In the genomic region with DNA sequence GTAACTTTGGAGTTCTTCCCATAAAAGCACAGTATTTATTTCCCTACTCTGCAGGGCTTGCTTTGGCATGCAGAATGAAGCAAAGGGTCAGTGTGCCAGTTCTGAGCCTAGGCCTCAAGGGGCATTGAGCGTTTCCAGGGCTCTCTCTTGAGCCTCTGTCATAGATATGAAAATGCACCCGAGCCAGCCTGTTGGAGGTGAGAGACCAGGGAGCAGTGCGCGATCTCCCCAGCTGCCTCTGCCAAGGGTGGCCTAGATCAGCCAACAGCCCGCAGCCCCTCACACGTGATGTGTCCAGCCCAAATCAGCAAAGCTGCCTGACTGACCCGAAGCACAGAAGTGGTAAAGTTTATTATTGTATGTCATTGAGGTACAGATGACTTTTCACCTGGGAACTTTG, we compare ENCODE assay signal across 23 cellular contexts.
"Had no signal": no experiment of that assay in that cellular context is flagged by ENCODE, and none has a peak within 500 bp of the region (broad histone marks: within the 10 kb centered on the region; RNA-seq: fewer than 3 reads in every experiment).

No MANE protein-coding gene starts in this region.

- H3K9me3 ChIP-seq: gastrocnemius medialis, pancreas, psoas muscle, testis had no signal

- H3K27ac ChIP-seq: dorsolateral prefrontal cortex, gastrocnemius medialis, pancreas, psoas muscle, testis had no signal

- H3K27me3 ChIP-seq: dorsolateral prefrontal cortex, gastrocnemius medialis, pancreas, testis had no signal

- H3K36me3 ChIP-seq: gastrocnemius medialis, pancreas had no signal

- H3K4me3 ChIP-seq: dorsolateral prefrontal cortex, gastrocnemius medialis, pancreas, psoas muscle, smooth muscle cell, testis had no signal

- DNase-seq: activated CD4-positive, alpha-beta memory T cell treated with anti-CD3 and anti-CD28 coated beads, Interleukin-2, amount 10 ng/mL, durations not matched to agents 7 days and 5 days; activated CD4-positive, alpha-beta T cell treated with anti-CD3 and anti-CD28 coated beads for 1 hour; activated CD4-positive, alpha-beta T cell treated with anti-CD3 and anti-CD28 coated beads, Interleukin-2, amount 10 ng/mL, durations not matched to agents 7 days and 5 days; activated naive CD8-positive, alpha-beta T cell treated with anti-CD3 and anti-CD28 coated beads, Interleukin-2, amount 50 U/mL, for 24 hours; activated T-cell treated with anti-CD3 and anti-CD28 coated beads, Interleukin-2, amount 50 U/mL, for 48 hours; amygdala; dorsolateral prefrontal cortex; effector memory CD4-positive, alpha-beta T cell; gastrocnemius medialis; glutamatergic neuron; hypothalamus; mammary epithelial cell; naive thymus-derived CD4-positive, alpha-beta T cell; nucleus accumbens; pancreas; psoas muscle; stimulated activated CD4-positive, alpha-beta T cell treated with anti-CD3 and anti-CD28 coated beads, Interleukin-15, amount 100 ng/mL, for 24 hours; stimulated activated naive CD4-positive, alpha-beta T cell; T-helper 2 cell; testis; trophoblast cell had no signal

- ATAC-seq: activated naive CD8-positive, alpha-beta T cell treated with anti-CD3 and anti-CD28 coated beads, Interleukin-2, amount 50 U/mL, for 24 hours; gastrocnemius medialis; naive thymus-derived CD4-positive, alpha-beta T cell; pancreas; psoas muscle; SK-N-SH treated with all-trans-retinoic acid at 6 μM for 48 hours had no signal
